10 cellular contexts compared by ENCODE assay signal in genomic region chr1:23394664-23395063, GRCh38. TPM values are rescaled to one million over a fixed set of nuclear protein-coding genes. Genes with fewer than 3 reads are reported as not detected.
DNase-seq lines count a peak whose midpoint lies in the region; ATAC-seq and TF ChIP-seq lines count a peak whose summit lies in the region.
"Had no signal": no experiment of that assay in that cellular context is flagged by ENCODE, and none has a peak within 500 bp of the region (broad histone marks: within the 10 kb centered on the region; RNA-seq: fewer than 3 reads in every experiment).

No MANE protein-coding gene starts in this region.

- H3K36me3 ChIP-seq in SJSA1 (no peaks in the 10 kb centered on the region), gastroesophageal sphincter (peaks cover 0 to 56% of the 10 kb centered on the region in 2 donors), neural progenitor cell (no peaks in the 10 kb centered on the region)

- no peaks in the 10 kb centered on the region for H4K20me1 ChIP-seq in neural progenitor cell (ENCODE audit: low read depth)

- H3K27me3 ChIP-seq in SJSA1 (replicated peaks), result no peaks in the 10 kb centered on the region
- H3K27me3 ChIP-seq in gastroesophageal sphincter, result no peaks in the 10 kb centered on the region
- H3K27me3 ChIP-seq in neural progenitor cell, result peaks cover 97% of the 10 kb centered on the region

- peaks cover 15% of the 10 kb centered on the region for H3F3A ChIP-seq in neural progenitor cell (ENCODE audit: low read depth)

- H3K9ac ChIP-seq in neural progenitor cell, result no peak overlapping the region

- TF ChIP-seq CTCF in AG04449 (IDR thresholded peaks at IDR 0.05; ENCODE audit: insufficient read depth, low read length, missing control alignments), result peak; percentile 4
- no peak for TF ChIP-seq CTCF in gastroesophageal sphincter (IDR thresholded peaks at IDR 0.05)
- TF ChIP-seq CTCF in neural progenitor cell (IDR thresholded peaks at IDR 0.05), result no peak

- H3K27ac ChIP-seq in SJSA1 (peak overlapping the region; percentile 51), gastroesophageal sphincter (peak overlapping the region in 3 of 4 donors; percentile 78 to 81 (median 79)), neural progenitor cell (no peak overlapping the region)

- H2AFZ ChIP-seq in neural progenitor cell (replicated peaks), result no peak overlapping the region

- ATAC-seq in gastroesophageal sphincter, result peak; percentile 94
- no peak for ATAC-seq in HG03095 (IDR thresholded peaks at IDR 0.05; ENCODE audit: unreplicated experiment)

- H3K9me3 Mint-ChIP-seq in neural progenitor cell, result peaks cover 3% of the 10 kb centered on the region
- no peaks in the 10 kb centered on the region for H3K9me3 Mint-ChIP-seq in activated naive CD4-positive, alpha-beta T cell treated with anti-CD3 and anti-CD28 coated beads for 36 hours
- H3K9me3 Mint-ChIP-seq: CD14-positive monocyte; dendritic cell treated with granulocyte-macrophage colony-stimulating factor and Interleukin-4, amounts not matched to agents 40 ng/mL and 50 ng/mL, for 4 days had no signal

- WGBS in gastroesophageal sphincter (ENCODE audit: low coverage in 1 of 2), 2 donors, result 12 to 23% methylated on average over 2 to 6 of the region's 7 CpGs

- peak overlapping the region; percentile 25 for H3K4me2 ChIP-seq in neural progenitor cell

- peak overlapping the region; percentile 50 for H3K4me3 Mint-ChIP-seq in neural progenitor cell
- H3K4me3 Mint-ChIP-seq in activated naive CD4-positive, alpha-beta T cell treated with anti-CD3 and anti-CD28 coated beads for 36 hours, result no peak overlapping the region
- H3K4me3 Mint-ChIP-seq: CD14-positive monocyte; dendritic cell treated with granulocyte-macrophage colony-stimulating factor and Interleukin-4, amounts not matched to agents 40 ng/mL and 50 ng/mL, for 4 days had no signal

- H3K27ac Mint-ChIP-seq in neural progenitor cell, result peak overlapping the region; percentile 94
- H3K27ac Mint-ChIP-seq in activated naive CD4-positive, alpha-beta T cell treated with anti-CD3 and anti-CD28 coated beads for 36 hours, result no peak overlapping the region
- H3K27ac Mint-ChIP-seq: dendritic cell treated with granulocyte-macrophage colony-stimulating factor and Interleukin-4, amounts not matched to agents 40 ng/mL and 50 ng/mL, for 4 days had no signal

- intact Hi-C loops in activated naive CD4-positive, alpha-beta T cell treated with anti-CD3 and anti-CD28 coated beads for 36 hours (cut with micrococcal nuclease), result no loop called here

- H3K9me3 ChIP-seq in SJSA1 (replicated peaks) (no peaks in the 10 kb centered on the region), gastroesophageal sphincter (no peaks in the 10 kb centered on the region), neural progenitor cell (ENCODE audit: low read depth) (no peaks in the 10 kb centered on the region)

- H3K4me1 ChIP-seq in SJSA1 (replicated peaks), result peaks cover 28% of the 10 kb centered on the region
- peaks cover 0 to 28% (median 14%) of the 10 kb centered on the region in 3 donors for H3K4me1 ChIP-seq in gastroesophageal sphincter
- peaks cover 8% of the 10 kb centered on the region for H3K4me1 ChIP-seq in neural progenitor cell

- H3K4me1 Mint-ChIP-seq in neural progenitor cell, result peaks cover 29% of the 10 kb centered on the region
- peaks cover 8% of the 10 kb centered on the region for H3K4me1 Mint-ChIP-seq in activated naive CD4-positive, alpha-beta T cell treated with anti-CD3 and anti-CD28 coated beads for 36 hours (ENCODE audit: low read depth)

- H3K27me3 Mint-ChIP-seq in neural progenitor cell (ENCODE audit: insufficient read depth, low read depth), result peaks cover 17% of the 10 kb centered on the region
- H3K27me3 Mint-ChIP-seq in activated naive CD4-positive, alpha-beta T cell treated with anti-CD3 and anti-CD28 coated beads for 36 hours (ENCODE audit: low read depth), result no peaks in the 10 kb centered on the region

- TF ChIP-seq POLR2A in gastroesophageal sphincter (IDR thresholded peaks at IDR 0.05), result no peak

- no peaks in the 10 kb centered on the region for H3K79me2 ChIP-seq in neural progenitor cell (ENCODE audit: low read depth)

- POLR2A ChIA-PET in AG04449 (lab: Yijun Ruan, JAX), result interaction anchor here (0.7 to 2.8 kb wide), 5 partner anchors 9 to 50 kb away, joined by 3 to 17 read pairs (median 11); partner anchors contain the start of genes HNRNPR and ZNF436

- CTCF ChIA-PET in AG04449 (lab: Yijun Ruan, JAX), result interaction anchor here (0.9 to 3.1 kb wide), 7 partner anchors 8 to 244 kb away, joined by 3 to 39 read pairs (median 4); partner anchors contain the start of gene ZNF436
- CTCF ChIA-PET in activated naive CD4-positive, alpha-beta T cell treated with anti-CD3 and anti-CD28 coated beads for 36 hours (lab: Charles Lee), result interaction anchor here (3.7 kb wide), 1 partner anchor 10 kb away, joined by 18 read pairs; no protein-coding TSS in a partner anchor

- H3K36me3 Mint-ChIP-seq in neural progenitor cell, result peaks cover 5% of the 10 kb centered on the region
- no peaks in the 10 kb centered on the region for H3K36me3 Mint-ChIP-seq in activated naive CD4-positive, alpha-beta T cell treated with anti-CD3 and anti-CD28 coated beads for 36 hours (ENCODE audit: low read depth)
- H3K36me3 Mint-ChIP-seq: CD14-positive monocyte had no signal

- peak; percentile 42 for DNase-seq in AG04449 (ENCODE audit: low read depth, low spot score)
- peak; percentile 69 to 77 for DNase-seq in SJSA1 (ENCODE audit: low read depth in 1 of 2, low spot score in 2 of 2)
- peak; percentile 39 for DNase-seq in neural progenitor cell (ENCODE audit: low spot score)
- DNase-seq in activated naive CD4-positive, alpha-beta T cell treated with anti-CD3 and anti-CD28 coated beads for 36 hours, result no peak
- no peak for DNase-seq in NCI-H526 (lab: John Stamatoyannopoulos, UW)
- no peak for DNase-seq in NCI-H748 treated with DMSO at 0.1 percent for 48 hours (lab: John Stamatoyannopoulos, UW)

- no peak overlapping the region for H3K4me3 ChIP-seq in AG04449 (ENCODE audit: low read depth, low read length)
- no peak overlapping the region for H3K4me3 ChIP-seq in SJSA1
- no peak overlapping the region for H3K4me3 ChIP-seq in gastroesophageal sphincter
- no peak overlapping the region for H3K4me3 ChIP-seq in neural progenitor cell

- no peak for TF ChIP-seq EP300 in gastroesophageal sphincter (IDR thresholded peaks at IDR 0.05)

RNA-seq across cellular contexts. Expression of gene ZNF436, which starts 25.0 kb away (rescaled TPM):
- 13.7 and 20.2 TPM in 2 replicates for total RNA-seq in SJSA1 (2014; rRNA removed; shearing (Covaris generic))
- total RNA-seq in gastroesophageal sphincter (10 to 100 TPM; 14.9 to 18.8 (median 16.6) TPM), neural progenitor cell (ENCODE audit: low replicate concordance) (10.4 and 15.4 TPM in 2 replicates)
- total RNA-seq in activated naive CD4-positive, alpha-beta T cell treated with anti-CD3 and anti-CD28 coated beads for 36 hours, result 1 to 10 TPM; 3.3 to 3.5 TPM

RNA-seq across cellular contexts. Expression of gene TCEA3, which starts 29.9 kb away (rescaled TPM):
- total RNA-seq in SJSA1 (2014; rRNA removed; shearing (Covaris generic)), result 1.3 and 1.7 TPM in 2 replicates
- total RNA-seq in gastroesophageal sphincter (10 to 100 TPM; 21.4 to 45.8 (median 26.6) TPM), neural progenitor cell (ENCODE audit: low replicate concordance) (0.53 and 0.54 TPM in 2 replicates)
- total RNA-seq in activated naive CD4-positive, alpha-beta T cell treated with anti-CD3 and anti-CD28 coated beads for 36 hours, result 10 to 100 TPM; 13.7 to 15.3 TPM

RNA-seq across cellular contexts. Expression of gene HNRNPR, which starts 50.6 kb away (rescaled TPM):
- 236 and 266 TPM in 2 replicates for total RNA-seq in SJSA1 (2014; rRNA removed; shearing (Covaris generic))
- total RNA-seq in gastroesophageal sphincter (10 to 100 TPM; 67.5 to 91.1 (median 73.6) TPM), neural progenitor cell (ENCODE audit: low replicate concordance) (231 and 317 TPM in 2 replicates)
- total RNA-seq in activated naive CD4-positive, alpha-beta T cell treated with anti-CD3 and anti-CD28 coated beads for 36 hours, result 100 to 1,000 TPM; 203 to 208 TPM

Comparison
In these comparisons a context has a peak if more than half of its experiments do, and no peak if none do; other contexts are left out.
1. DNase-seq: peak in AG04449 (single experiment), SJSA1 (2 of 2) and neural progenitor cell (single experiment); none in activated naive CD4-positive, alpha-beta T cell treated with anti-CD3 and anti-CD28 coated beads for 36 hours (single experiment), NCI-H526 (0 of 2) and NCI-H748 treated with DMSO at 0.1 percent for 48 hours (single experiment).